8 cellular contexts compared by ENCODE assay signal in the genomic region with DNA sequence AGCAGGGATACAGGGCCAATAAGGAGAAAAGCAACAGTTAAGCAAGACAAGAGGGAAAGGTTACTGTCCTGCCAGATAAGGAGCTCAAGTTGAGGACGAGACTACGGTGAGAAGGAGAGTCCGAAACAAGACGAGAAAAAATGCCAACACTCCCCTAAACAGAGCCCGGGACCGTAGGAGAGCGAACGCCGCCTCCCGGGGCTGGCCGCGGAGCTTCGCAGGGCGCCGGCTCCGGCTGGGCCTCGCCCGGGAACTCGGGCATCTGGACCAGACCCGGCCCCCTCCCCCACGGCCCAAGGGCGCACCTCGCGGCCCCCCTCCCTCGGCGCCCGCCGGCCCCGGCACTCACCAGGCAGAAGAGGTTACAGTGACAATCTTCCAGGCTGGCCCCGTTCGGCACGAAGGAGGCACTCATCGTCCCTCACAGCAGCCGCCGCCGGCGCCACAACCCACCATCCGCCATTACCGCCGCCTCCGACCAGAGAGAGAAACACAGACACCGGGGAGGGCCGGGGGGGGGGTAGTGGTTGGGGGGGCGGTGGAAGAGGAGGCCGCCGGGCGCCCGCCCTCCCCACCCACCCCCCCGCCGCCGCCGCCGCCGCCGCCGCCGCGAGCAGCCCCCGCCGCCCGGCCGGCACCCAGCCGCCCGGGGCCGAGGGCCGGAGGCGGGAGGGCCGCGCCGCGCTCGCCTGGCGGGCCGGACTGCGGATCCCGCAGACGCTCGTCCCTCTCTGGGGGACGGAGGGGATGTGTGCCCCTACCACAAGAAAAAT. TPM values are rescaled to one million over a fixed set of nuclear protein-coding genes. Genes with fewer than 3 reads are reported as not detected.
DNase-seq lines count a peak whose midpoint lies in the region; ATAC-seq and TF ChIP-seq lines count a peak whose summit lies in the region.

A gene with protein sequence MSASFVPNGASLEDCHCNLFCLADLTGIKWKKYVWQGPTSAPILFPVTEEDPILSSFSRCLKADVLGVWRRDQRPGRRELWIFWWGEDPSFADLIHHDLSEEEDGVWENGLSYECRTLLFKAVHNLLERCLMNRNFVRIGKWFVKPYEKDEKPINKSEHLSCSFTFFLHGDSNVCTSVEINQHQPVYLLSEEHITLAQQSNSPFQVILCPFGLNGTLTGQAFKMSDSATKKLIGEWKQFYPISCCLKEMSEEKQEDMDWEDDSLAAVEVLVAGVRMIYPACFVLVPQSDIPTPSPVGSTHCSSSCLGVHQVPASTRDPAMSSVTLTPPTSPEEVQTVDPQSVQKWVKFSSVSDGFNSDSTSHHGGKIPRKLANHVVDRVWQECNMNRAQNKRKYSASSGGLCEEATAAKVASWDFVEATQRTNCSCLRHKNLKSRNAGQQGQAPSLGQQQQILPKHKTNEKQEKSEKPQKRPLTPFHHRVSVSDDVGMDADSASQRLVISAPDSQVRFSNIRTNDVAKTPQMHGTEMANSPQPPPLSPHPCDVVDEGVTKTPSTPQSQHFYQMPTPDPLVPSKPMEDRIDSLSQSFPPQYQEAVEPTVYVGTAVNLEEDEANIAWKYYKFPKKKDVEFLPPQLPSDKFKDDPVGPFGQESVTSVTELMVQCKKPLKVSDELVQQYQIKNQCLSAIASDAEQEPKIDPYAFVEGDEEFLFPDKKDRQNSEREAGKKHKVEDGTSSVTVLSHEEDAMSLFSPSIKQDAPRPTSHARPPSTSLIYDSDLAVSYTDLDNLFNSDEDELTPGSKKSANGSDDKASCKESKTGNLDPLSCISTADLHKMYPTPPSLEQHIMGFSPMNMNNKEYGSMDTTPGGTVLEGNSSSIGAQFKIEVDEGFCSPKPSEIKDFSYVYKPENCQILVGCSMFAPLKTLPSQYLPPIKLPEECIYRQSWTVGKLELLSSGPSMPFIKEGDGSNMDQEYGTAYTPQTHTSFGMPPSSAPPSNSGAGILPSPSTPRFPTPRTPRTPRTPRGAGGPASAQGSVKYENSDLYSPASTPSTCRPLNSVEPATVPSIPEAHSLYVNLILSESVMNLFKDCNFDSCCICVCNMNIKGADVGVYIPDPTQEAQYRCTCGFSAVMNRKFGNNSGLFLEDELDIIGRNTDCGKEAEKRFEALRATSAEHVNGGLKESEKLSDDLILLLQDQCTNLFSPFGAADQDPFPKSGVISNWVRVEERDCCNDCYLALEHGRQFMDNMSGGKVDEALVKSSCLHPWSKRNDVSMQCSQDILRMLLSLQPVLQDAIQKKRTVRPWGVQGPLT (N-terminal part only) (minus strand): TSS at position 488 of the 773 bp plus-strand sequence. CDS start 73 bp downstream, at position 415.

- ATAC-seq in HG02763 (IDR thresholded peaks at IDR 0.05; ENCODE audit: unreplicated experiment): no peak

- H3K36me3 ChIP-seq in KOPT-K1 (ENCODE audit: insufficient read depth, low read length) (peaks cover 37% of the 10 kb centered on the region), skeletal muscle tissue (ENCODE audit: control insufficient read depth in 3 of 3, insufficient read depth in 3 of 3, low read length in 3 of 3) (peaks cover 0 to 5% (median 0%) of the 10 kb centered on the region in 3 donors)

- peak; percentile 62 for DNase-seq in AG08395 (ENCODE audit: low spot score)
- DNase-seq in T47D (ENCODE audit: low read depth in 1 of 2, low spot score in 1 of 2): peak; percentile 39 to 58
- peak; percentile 78 for DNase-seq in iPS-NIHi11 (ENCODE audit: low spot score)

- no peaks in the 10 kb centered on the region for H3K9me3 ChIP-seq in KOPT-K1 (ENCODE audit: insufficient read depth, low read length, poor library complexity, severe bottlenecking)
- H3K9me3 ChIP-seq in skeletal muscle tissue (ENCODE audit: control insufficient read depth in 3 of 3, low read length in 3 of 3): no peaks in the 10 kb centered on the region

- TF ChIP-seq CTCF in WI38 (IDR thresholded peaks at IDR 0.05; ENCODE audit: low read depth, low read length): no peak

- H3K4me1 ChIP-seq in skeletal muscle tissue (ENCODE audit: control insufficient read depth in 3 of 3, insufficient read depth in 3 of 3, low read length in 3 of 3): peaks cover 7 to 22% (median 20%) of the 10 kb centered on the region in 3 donors

- H3K4me3 ChIP-seq in WI38 (ENCODE audit: low read depth, low read length) (peak within 1 kb of the TSS; percentile 98), skeletal muscle tissue (ENCODE audit: low read length in 3 of 3) (peak within 1 kb of the TSS; percentile 93 to 99 (median 94))

- peak within 1 kb of the TSS; percentile 98 to 100 (median 99) for H3K9ac ChIP-seq in skeletal muscle tissue (ENCODE audit: low read depth in 1 of 3, low read length in 3 of 3)

- H3K27ac ChIP-seq in KOPT-K1 (ENCODE audit: low read depth, low read length, poor library complexity, severe bottlenecking) (peak within 1 kb of the TSS; percentile 86), skeletal muscle tissue (ENCODE audit: low read depth, low read length) (peak within 1 kb of the TSS; percentile 99)

- in situ Hi-C loops in T47D (cut with HindIII; ENCODE audit: low pct_unique_long_range_greater_than_20kb, low sequenced_read_pairs): no loop called here

- TF ChIP-seq POLR2A in GM19099 (IDR thresholded peaks at IDR 0.05; ENCODE audit: extremely low read depth, insufficient read length, low read depth): peak; percentile 31

- H3K27me3 ChIP-seq in skeletal muscle tissue (ENCODE audit: control insufficient read depth in 3 of 3, insufficient read depth in 3 of 3, low read length in 3 of 3): no peaks in the 10 kb centered on the region

RNA-seq across cellular contexts. Expression of the gene that starts here (rescaled TPM):
- total RNA-seq in skeletal muscle tissue: 69.4 TPM
